ENCODE assay signal across 24 cellular contexts in genomic region chr18:77005651-77006195, GRCh38.
A peak's percentile ranks its signal among the peaks of the same experiment; 100 is the strongest.
DNase-seq lines count a peak whose midpoint lies in the region; ATAC-seq and TF ChIP-seq lines count a peak whose summit lies in the region.
"Had no signal": no experiment of that assay in that cellular context is flagged by ENCODE, and none has a peak within 500 bp of the region (broad histone marks: within the 10 kb centered on the region; RNA-seq: fewer than 3 reads in every experiment).

No MANE protein-coding gene starts in this region.

- no peak overlapping the region for H3K4me3 ChIP-seq in naive thymus-derived CD4-positive, alpha-beta T cell (ENCODE audit: low read length)
- peak overlapping the region in 1 of 4 donors; percentile 51 for H3K4me3 ChIP-seq in tibial nerve
- H3K4me3 ChIP-seq: body of pancreas, SK-N-MC had no signal

- peak overlapping the region; percentile 30 for H3K27ac Mint-ChIP-seq in activated CD8-positive, alpha-beta T cell treated with anti-CD3 and anti-CD28 coated beads, Interleukin-2, amount 10 ng/mL, durations not matched to agents 7 days and 5 days
- no peak overlapping the region for H3K27ac Mint-ChIP-seq in activated CD8-positive, alpha-beta T cell treated with anti-CD3 and anti-CD28 coated beads for 36 hours
- peak overlapping the region in 5 of 9 donors; percentile 10 to 85 (median 61) for H3K27ac Mint-ChIP-seq in naive thymus-derived CD4-positive, alpha-beta T cell
- H3K27ac Mint-ChIP-seq: progenitor cell of endocrine pancreas had no signal

- TF ChIP-seq EP300 in tibial nerve (IDR thresholded peaks at IDR 0.05) = no peak

- TF ChIP-seq CTCF in activated CD8-positive, alpha-beta T cell treated with anti-CD3 and anti-CD28 coated beads for 36 hours (IDR thresholded peaks at IDR 0.05) = no peak
- no peak for TF ChIP-seq CTCF in tibial nerve (IDR thresholded peaks at IDR 0.05)

- DNase-seq in activated CD8-positive, alpha-beta T cell treated with anti-CD3 and anti-CD28 coated beads, Interleukin-2, amount 10 ng/mL, durations not matched to agents 7 days and 5 days = no peak
- no peak for DNase-seq in activated CD8-positive, alpha-beta T cell treated with anti-CD3 and anti-CD28 coated beads for 36 hours
- DNase-seq in caudate nucleus (lab: John Stamatoyannopoulos, UW) (no peak), tibial nerve (ENCODE audit: low spot score in 2 of 2) (no peak), NOMO-1 treated with dmso at 0.1 percent for 144 hours (lab: John Stamatoyannopoulos, UW; ENCODE audit: unreplicated experiment) (no peak)
- DNase-seq in naive thymus-derived CD4-positive, alpha-beta T cell = no peak
- no peak for DNase-seq in activated effector memory CD4-positive, alpha-beta T cell treated with Interleukin-2 at 50 U/mL for 16 hours
- DNase-seq: activated CD4-positive, alpha-beta T cell treated with anti-CD3 and anti-CD28 coated beads, Interleukin-2, amount 10 ng/mL, durations not matched to agents 24 days and 14 days; activated CD8-positive, alpha-beta memory T cell treated with anti-CD3 and anti-CD28 coated beads, Interleukin-2, amount 50 U/mL, for 4 hours; BE2C; Calu3; effector memory CD4-positive, alpha-beta T cell; foreskin melanocyte; NCI-H1694; NCI-H2171 treated with DMSO at 0.1 percent for 48 hours; NCI-H526 treated with DMSO at 0.1 percent for 48 hours; stimulated activated CD8-positive, alpha-beta memory T cell treated with anti-CD3 and anti-CD28 coated beads, Interleukin-4, amount 100 ng/mL, for 48 hours had no signal

- POLR2A ChIA-PET in activated CD8-positive, alpha-beta T cell treated with anti-CD3 and anti-CD28 coated beads, Interleukin-2, amount 10 ng/mL, durations not matched to agents 7 days and 5 days (lab: Charles Lee) = interaction anchor here (0.6 to 1.4 kb wide), 3 partner anchors 49 to 156 kb away, joined by 3 to 5 read pairs (median 3); no protein-coding TSS in a partner anchor
- POLR2A ChIA-PET in activated CD8-positive, alpha-beta T cell treated with anti-CD3 and anti-CD28 coated beads for 36 hours (lab: Charles Lee) = interaction anchor here (1.1 to 1.2 kb wide), 2 partner anchors 15 to 22 kb away, joined by 3 to 4 read pairs; no protein-coding TSS in a partner anchor
- POLR2A ChIA-PET in naive thymus-derived CD4-positive, alpha-beta T cell (lab: Charles Lee) = interaction anchor here (1.0 kb wide), 1 partner anchor 45 kb away, joined by 3 read pairs; no protein-coding TSS in a partner anchor

- no peaks in the 10 kb centered on the region for H3K27me3 Mint-ChIP-seq in activated CD8-positive, alpha-beta T cell treated with anti-CD3 and anti-CD28 coated beads, Interleukin-2, amount 10 ng/mL, durations not matched to agents 7 days and 5 days (ENCODE audit: low read depth)
- H3K27me3 Mint-ChIP-seq in activated CD8-positive, alpha-beta T cell treated with anti-CD3 and anti-CD28 coated beads for 36 hours = no peaks in the 10 kb centered on the region
- no peaks in the 10 kb centered on the region for H3K27me3 Mint-ChIP-seq in naive thymus-derived CD4-positive, alpha-beta T cell
- H3K27me3 Mint-ChIP-seq: activated CD4-positive, alpha-beta T cell treated with anti-CD3 and anti-CD28 coated beads, Interleukin-2, amount 10 ng/mL, durations not matched to agents 24 days and 14 days; progenitor cell of endocrine pancreas had no signal

- H3K36me3 Mint-ChIP-seq in activated CD8-positive, alpha-beta T cell treated with anti-CD3 and anti-CD28 coated beads, Interleukin-2, amount 10 ng/mL, durations not matched to agents 7 days and 5 days (ENCODE audit: low read depth) = peaks cover 16% of the 10 kb centered on the region
- H3K36me3 Mint-ChIP-seq in activated CD8-positive, alpha-beta T cell treated with anti-CD3 and anti-CD28 coated beads for 36 hours (ENCODE audit: low read depth) = no peaks in the 10 kb centered on the region
- peaks cover 0 to 22% (median 3%) of the 10 kb centered on the region in 5 donors for H3K36me3 Mint-ChIP-seq in naive thymus-derived CD4-positive, alpha-beta T cell

- WGBS in tibial nerve, 2 donors = 70 to 72% methylated on average over 8 to 11 of the region's 11 CpGs

- H3K4me1 ChIP-seq in naive thymus-derived CD4-positive, alpha-beta T cell (ENCODE audit: control insufficient read depth in 2 of 2, insufficient read depth in 2 of 2, low read length in 2 of 2) = peaks cover 7 to 10% of the 10 kb centered on the region in 2 donors
- H3K4me1 ChIP-seq in tibial nerve = peaks cover 0 to 66% (median 29%) of the 10 kb centered on the region in 4 donors
- H3K4me1 ChIP-seq: BE2C, body of pancreas had no signal

- intact Hi-C loops in activated CD8-positive, alpha-beta T cell treated with anti-CD3 and anti-CD28 coated beads for 36 hours (cut with micrococcal nuclease) = no loop called here
- intact Hi-C loops in naive thymus-derived CD4-positive, alpha-beta T cell (cut with micrococcal nuclease) = no loop called here

- H3K9me3 ChIP-seq in naive thymus-derived CD4-positive, alpha-beta T cell (ENCODE audit: control insufficient read depth in 2 of 3, low read length in 3 of 3) = no peaks in the 10 kb centered on the region
- no peaks in the 10 kb centered on the region for H3K9me3 ChIP-seq in tibial nerve
- H3K9me3 ChIP-seq: BE2C, body of pancreas had no signal

- CTCF ChIA-PET in activated CD8-positive, alpha-beta T cell treated with anti-CD3 and anti-CD28 coated beads, Interleukin-2, amount 10 ng/mL, durations not matched to agents 7 days and 5 days (lab: Charles Lee) = interaction anchor here (0.9 to 7.8 kb wide), 4 partner anchors 49 to 206 kb away, joined by 3 to 78 read pairs (median 8); no protein-coding TSS in a partner anchor
- CTCF ChIA-PET in activated CD8-positive, alpha-beta T cell treated with anti-CD3 and anti-CD28 coated beads for 36 hours (lab: Charles Lee) = interaction anchor here (1.1 to 2.6 kb wide), 3 partner anchors 41 to 205 kb away, joined by 3 to 21 read pairs (median 4); no protein-coding TSS in a partner anchor
- CTCF ChIA-PET in naive thymus-derived CD4-positive, alpha-beta T cell (lab: Charles Lee) = interaction anchor here (0.6 to 7.2 kb wide), 4 partner anchors 9 to 206 kb away, joined by 3 to 85 read pairs (median 4); no protein-coding TSS in a partner anchor

- H3K36me3 ChIP-seq in naive thymus-derived CD4-positive, alpha-beta T cell (ENCODE audit: control insufficient read depth in 2 of 3, insufficient read depth in 3 of 3, low read length in 3 of 3) = peaks cover 0 to 17% (median 0%) of the 10 kb centered on the region in 3 experiments
- H3K36me3 ChIP-seq in tibial nerve = peaks cover 0 to 12% (median 0%) of the 10 kb centered on the region in 3 donors
- H3K36me3 ChIP-seq: BE2C had no signal

- no peaks in the 10 kb centered on the region for H3K9me3 Mint-ChIP-seq in activated CD8-positive, alpha-beta T cell treated with anti-CD3 and anti-CD28 coated beads, Interleukin-2, amount 10 ng/mL, durations not matched to agents 7 days and 5 days (ENCODE audit: insufficient read depth)
- no peaks in the 10 kb centered on the region for H3K9me3 Mint-ChIP-seq in activated CD8-positive, alpha-beta T cell treated with anti-CD3 and anti-CD28 coated beads for 36 hours
- no peaks in the 10 kb centered on the region for H3K9me3 Mint-ChIP-seq in naive thymus-derived CD4-positive, alpha-beta T cell
- H3K9me3 Mint-ChIP-seq: activated CD4-positive, alpha-beta T cell treated with anti-CD3 and anti-CD28 coated beads, Interleukin-2, amount 10 ng/mL, durations not matched to agents 24 days and 14 days; neural crest cell had no signal

- no peaks in the 10 kb centered on the region for H3K27me3 ChIP-seq in naive thymus-derived CD4-positive, alpha-beta T cell (ENCODE audit: control insufficient read depth in 2 of 2, insufficient read depth in 2 of 2, low read length in 2 of 2)
- no peaks in the 10 kb centered on the region for H3K27me3 ChIP-seq in tibial nerve
- H3K27me3 ChIP-seq: BE2C, body of pancreas had no signal

- H3K27ac ChIP-seq in caudate nucleus (ENCODE audit: low read depth, low read length) (peak overlapping the region; percentile 31), tibial nerve (peak overlapping the region; percentile 71 to 94 (median 84))
- H3K27ac ChIP-seq in naive thymus-derived CD4-positive, alpha-beta T cell (ENCODE audit: low read depth, low read length) = no peak overlapping the region
- H3K27ac ChIP-seq: SK-N-MC, VCaP had no signal

- H3K4me1 Mint-ChIP-seq in activated CD8-positive, alpha-beta T cell treated with anti-CD3 and anti-CD28 coated beads, Interleukin-2, amount 10 ng/mL, durations not matched to agents 7 days and 5 days (ENCODE audit: low read depth) = peaks cover 47% of the 10 kb centered on the region
- H3K4me1 Mint-ChIP-seq in activated CD8-positive, alpha-beta T cell treated with anti-CD3 and anti-CD28 coated beads for 36 hours (ENCODE audit: low read depth) = peaks cover 17% of the 10 kb centered on the region
- H3K4me1 Mint-ChIP-seq in naive thymus-derived CD4-positive, alpha-beta T cell = peaks cover 13 to 49% (median 34%) of the 10 kb centered on the region in 7 donors

- no peak overlapping the region for H3K4me3 Mint-ChIP-seq in activated CD8-positive, alpha-beta T cell treated with anti-CD3 and anti-CD28 coated beads, Interleukin-2, amount 10 ng/mL, durations not matched to agents 7 days and 5 days
- no peak overlapping the region for H3K4me3 Mint-ChIP-seq in activated CD8-positive, alpha-beta T cell treated with anti-CD3 and anti-CD28 coated beads for 36 hours
- H3K4me3 Mint-ChIP-seq in naive thymus-derived CD4-positive, alpha-beta T cell = peak overlapping the region in 6 of 10 donors; percentile 4 to 82 (median 55)
- H3K4me3 Mint-ChIP-seq: neural crest cell had no signal

- ATAC-seq in activated CD8-positive, alpha-beta T cell treated with anti-CD3 and anti-CD28 coated beads, Interleukin-2, amount 10 ng/mL, durations not matched to agents 7 days and 5 days = no peak
- ATAC-seq in activated CD8-positive, alpha-beta T cell treated with anti-CD3 and anti-CD28 coated beads for 36 hours = no peak
- ATAC-seq in naive thymus-derived CD4-positive, alpha-beta T cell = no peak
- ATAC-seq in GM18861 (IDR thresholded peaks at IDR 0.05; ENCODE audit: unreplicated experiment) = no peak
- ATAC-seq: body of pancreas, HCT116 had no signal

- TF ChIP-seq POLR2A in tibial nerve (IDR thresholded peaks at IDR 0.05) = no peak

Comparison
In these comparisons a context has a peak if more than half of its experiments do, and no peak if none do; other contexts are left out.
1. H3K4me3 Mint-ChIP-seq: peak in naive thymus-derived CD4-positive, alpha-beta T cell (6 of 10); none in activated CD8-positive, alpha-beta T cell treated with anti-CD3 and anti-CD28 coated beads, Interleukin-2, amount 10 ng/mL, durations not matched to agents 7 days and 5 days (single experiment) and activated CD8-positive, alpha-beta T cell treated with anti-CD3 and anti-CD28 coated beads for 36 hours (single experiment).